In genomic region chr17:79993390-79994221, GRCh38 we compare ENCODE assay signal across 1 cellular context.
TF ChIP-seq lines count a peak whose summit lies in the region.

No MANE protein-coding gene starts in this region.

TF ChIP-seq in HepG2, 621 proteins besides CTCF, POLR2A, EP300 and RAD21 (continued from another document and continues in another):
- TF ChIP-seq SPEN (CRISPR knock-in tag; IDR thresholded peaks at IDR 0.05; ENCODE audit: low read depth): peak; percentile 93
- peak; percentile 97 for TF ChIP-seq SMYD3 (CRISPR knock-in tag; IDR thresholded peaks at IDR 0.05)
- TF ChIP-seq MAFG (CRISPR knock-in tag; IDR thresholded peaks at IDR 0.05): no peak
- TF ChIP-seq, protein P1, sequence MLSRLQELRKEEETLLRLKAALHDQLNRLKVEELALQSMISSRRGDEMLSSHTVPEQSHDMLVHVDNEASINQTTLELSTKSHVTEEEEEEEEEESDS (CRISPR knock-in tag; IDR thresholded peaks at IDR 0.05; ENCODE audit: borderline replicate concordance): peak; percentile 83; the same call in 1 of the 2 replicates
- peak; percentile 96 for TF ChIP-seq RCOR2 (CRISPR knock-in tag; IDR thresholded peaks at IDR 0.05)
- TF ChIP-seq NCOA2 (CRISPR knock-in tag; IDR thresholded peaks at IDR 0.05): peak; percentile 99
- TF ChIP-seq HIVEP1 (CRISPR knock-in tag; IDR thresholded peaks at IDR 0.05): peak; percentile 99
- TF ChIP-seq, protein P2, sequence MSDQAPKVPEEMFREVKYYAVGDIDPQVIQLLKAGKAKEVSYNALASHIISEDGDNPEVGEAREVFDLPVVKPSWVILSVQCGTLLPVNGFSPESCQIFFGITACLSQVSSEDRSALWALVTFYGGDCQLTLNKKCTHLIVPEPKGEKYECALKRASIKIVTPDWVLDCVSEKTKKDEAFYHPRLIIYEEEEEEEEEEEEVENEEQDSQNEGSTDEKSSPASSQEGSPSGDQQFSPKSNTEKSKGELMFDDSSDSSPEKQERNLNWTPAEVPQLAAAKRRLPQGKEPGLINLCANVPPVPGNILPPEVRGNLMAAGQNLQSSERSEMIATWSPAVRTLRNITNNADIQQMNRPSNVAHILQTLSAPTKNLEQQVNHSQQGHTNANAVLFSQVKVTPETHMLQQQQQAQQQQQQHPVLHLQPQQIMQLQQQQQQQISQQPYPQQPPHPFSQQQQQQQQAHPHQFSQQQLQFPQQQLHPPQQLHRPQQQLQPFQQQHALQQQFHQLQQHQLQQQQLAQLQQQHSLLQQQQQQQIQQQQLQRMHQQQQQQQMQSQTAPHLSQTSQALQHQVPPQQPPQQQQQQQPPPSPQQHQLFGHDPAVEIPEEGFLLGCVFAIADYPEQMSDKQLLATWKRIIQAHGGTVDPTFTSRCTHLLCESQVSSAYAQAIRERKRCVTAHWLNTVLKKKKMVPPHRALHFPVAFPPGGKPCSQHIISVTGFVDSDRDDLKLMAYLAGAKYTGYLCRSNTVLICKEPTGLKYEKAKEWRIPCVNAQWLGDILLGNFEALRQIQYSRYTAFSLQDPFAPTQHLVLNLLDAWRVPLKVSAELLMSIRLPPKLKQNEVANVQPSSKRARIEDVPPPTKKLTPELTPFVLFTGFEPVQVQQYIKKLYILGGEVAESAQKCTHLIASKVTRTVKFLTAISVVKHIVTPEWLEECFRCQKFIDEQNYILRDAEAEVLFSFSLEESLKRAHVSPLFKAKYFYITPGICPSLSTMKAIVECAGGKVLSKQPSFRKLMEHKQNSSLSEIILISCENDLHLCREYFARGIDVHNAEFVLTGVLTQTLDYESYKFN (CRISPR knock-in tag; conservative IDR thresholded peaks at IDR 0.05): peak; percentile 97
- TF ChIP-seq SAFB2 (CRISPR knock-in tag; IDR thresholded peaks at IDR 0.05; ENCODE audit: borderline replicate concordance, low read depth): no peak
- peak; percentile 99 for TF ChIP-seq CCDC6 (CRISPR knock-in tag; IDR thresholded peaks at IDR 0.05)
- no peak for TF ChIP-seq ELF4 (CRISPR knock-in tag; IDR thresholded peaks at IDR 0.05; ENCODE audit: borderline replicate concordance)
- peak; percentile 76; the same call in 1 of the 2 replicates for TF ChIP-seq PRMT3 (CRISPR knock-in tag; IDR thresholded peaks at IDR 0.05; ENCODE audit: borderline replicate concordance, low read depth)
- 0 out of 2 replicates have a peak, but pooled peaks have one; percentile 58 for TF ChIP-seq KLF15 (CRISPR knock-in tag; IDR thresholded peaks at IDR 0.05; ENCODE audit: borderline replicate concordance)
- TF ChIP-seq ZNF557 (CRISPR knock-in tag; IDR thresholded peaks at IDR 0.05): peak; percentile 95; the same call in 1 of the 2 replicates
- peak; percentile 85; the same call in 1 of the 2 replicates for TF ChIP-seq HINFP (CRISPR knock-in tag; IDR thresholded peaks at IDR 0.05; ENCODE audit: low read depth)
- peak; percentile 94 for TF ChIP-seq BORCS8-MEF2B (CRISPR knock-in tag; IDR thresholded peaks at IDR 0.05)
- TF ChIP-seq ZNF264 (CRISPR knock-in tag; IDR thresholded peaks at IDR 0.05): peak; percentile 96; the same call in 1 of the 2 replicates
- TF ChIP-seq FOXC1 (CRISPR knock-in tag; IDR thresholded peaks at IDR 0.05; ENCODE audit: borderline replicate concordance): peak; percentile 97
- TF ChIP-seq, protein P3, sequence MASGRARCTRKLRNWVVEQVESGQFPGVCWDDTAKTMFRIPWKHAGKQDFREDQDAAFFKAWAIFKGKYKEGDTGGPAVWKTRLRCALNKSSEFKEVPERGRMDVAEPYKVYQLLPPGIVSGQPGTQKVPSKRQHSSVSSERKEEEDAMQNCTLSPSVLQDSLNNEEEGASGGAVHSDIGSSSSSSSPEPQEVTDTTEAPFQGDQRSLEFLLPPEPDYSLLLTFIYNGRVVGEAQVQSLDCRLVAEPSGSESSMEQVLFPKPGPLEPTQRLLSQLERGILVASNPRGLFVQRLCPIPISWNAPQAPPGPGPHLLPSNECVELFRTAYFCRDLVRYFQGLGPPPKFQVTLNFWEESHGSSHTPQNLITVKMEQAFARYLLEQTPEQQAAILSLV (CRISPR knock-in tag; IDR thresholded peaks at IDR 0.05; ENCODE audit: borderline replicate concordance): peak; percentile 94
- peak; percentile 71; the same call in 1 of the 2 replicates for TF ChIP-seq ZKSCAN5 (CRISPR knock-in tag; IDR thresholded peaks at IDR 0.05)
- TF ChIP-seq ZNF496 (CRISPR knock-in tag; IDR thresholded peaks at IDR 0.05; ENCODE audit: insufficient replicate concordance): no peak
- TF ChIP-seq AGO2 (optimal IDR thresholded peaks at IDR 0.05; ENCODE audit: low read depth, low read length): peak; percentile 60
- TF ChIP-seq MTF2 (CRISPR knock-in tag; IDR thresholded peaks at IDR 0.05; ENCODE audit: borderline replicate concordance): peak; percentile 51
- no peak for TF ChIP-seq THYN1 (CRISPR knock-in tag; IDR thresholded peaks at IDR 0.05; ENCODE audit: borderline replicate concordance, low read depth)
- peak; percentile 94 for TF ChIP-seq NR2C2 (CRISPR knock-in tag; IDR thresholded peaks at IDR 0.05; ENCODE audit: borderline replicate concordance)
- no peak for TF ChIP-seq RFX1 (IDR thresholded peaks at IDR 0.05)
- peak; percentile 71; the same call in 1 of the 2 replicates for TF ChIP-seq ZNF3 (CRISPR knock-in tag; IDR thresholded peaks at IDR 0.05)
- TF ChIP-seq, protein P4, sequence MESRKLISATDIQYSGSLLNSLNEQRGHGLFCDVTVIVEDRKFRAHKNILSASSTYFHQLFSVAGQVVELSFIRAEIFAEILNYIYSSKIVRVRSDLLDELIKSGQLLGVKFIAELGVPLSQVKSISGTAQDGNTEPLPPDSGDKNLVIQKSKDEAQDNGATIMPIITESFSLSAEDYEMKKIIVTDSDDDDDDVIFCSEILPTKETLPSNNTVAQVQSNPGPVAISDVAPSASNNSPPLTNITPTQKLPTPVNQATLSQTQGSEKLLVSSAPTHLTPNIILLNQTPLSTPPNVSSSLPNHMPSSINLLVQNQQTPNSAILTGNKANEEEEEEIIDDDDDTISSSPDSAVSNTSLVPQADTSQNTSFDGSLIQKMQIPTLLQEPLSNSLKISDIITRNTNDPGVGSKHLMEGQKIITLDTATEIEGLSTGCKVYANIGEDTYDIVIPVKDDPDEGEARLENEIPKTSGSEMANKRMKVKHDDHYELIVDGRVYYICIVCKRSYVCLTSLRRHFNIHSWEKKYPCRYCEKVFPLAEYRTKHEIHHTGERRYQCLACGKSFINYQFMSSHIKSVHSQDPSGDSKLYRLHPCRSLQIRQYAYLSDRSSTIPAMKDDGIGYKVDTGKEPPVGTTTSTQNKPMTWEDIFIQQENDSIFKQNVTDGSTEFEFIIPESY (CRISPR knock-in tag; IDR thresholded peaks at IDR 0.05): peak; percentile 67
- TF ChIP-seq, protein P5, sequence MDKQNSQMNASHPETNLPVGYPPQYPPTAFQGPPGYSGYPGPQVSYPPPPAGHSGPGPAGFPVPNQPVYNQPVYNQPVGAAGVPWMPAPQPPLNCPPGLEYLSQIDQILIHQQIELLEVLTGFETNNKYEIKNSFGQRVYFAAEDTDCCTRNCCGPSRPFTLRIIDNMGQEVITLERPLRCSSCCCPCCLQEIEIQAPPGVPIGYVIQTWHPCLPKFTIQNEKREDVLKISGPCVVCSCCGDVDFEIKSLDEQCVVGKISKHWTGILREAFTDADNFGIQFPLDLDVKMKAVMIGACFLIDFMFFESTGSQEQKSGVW (CRISPR knock-in tag; IDR thresholded peaks at IDR 0.05; ENCODE audit: borderline replicate concordance): peak; percentile 93; the same call in 1 of the 2 replicates
- peak; percentile 92; the same call in 1 of the 2 replicates for TF ChIP-seq ZNF253 (CRISPR knock-in tag; IDR thresholded peaks at IDR 0.05; ENCODE audit: borderline replicate concordance)
- TF ChIP-seq, protein P6, sequence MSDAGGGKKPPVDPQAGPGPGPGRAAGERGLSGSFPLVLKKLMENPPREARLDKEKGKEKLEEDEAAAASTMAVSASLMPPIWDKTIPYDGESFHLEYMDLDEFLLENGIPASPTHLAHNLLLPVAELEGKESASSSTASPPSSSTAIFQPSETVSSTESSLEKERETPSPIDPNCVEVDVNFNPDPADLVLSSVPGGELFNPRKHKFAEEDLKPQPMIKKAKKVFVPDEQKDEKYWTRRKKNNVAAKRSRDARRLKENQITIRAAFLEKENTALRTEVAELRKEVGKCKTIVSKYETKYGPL (CRISPR knock-in tag; IDR thresholded peaks at IDR 0.05): peak; percentile 21; the same call in 1 of the 2 replicates
- TF ChIP-seq CENPX (CRISPR knock-in tag; IDR thresholded peaks at IDR 0.05): no peak
- peak; percentile 88; the same call in 1 of the 2 replicates for TF ChIP-seq BRD4 (CRISPR knock-in tag; IDR thresholded peaks at IDR 0.05)
- TF ChIP-seq DNMT1 (CRISPR knock-in tag; IDR thresholded peaks at IDR 0.05): no peak
- TF ChIP-seq LCORL (IDR thresholded peaks at IDR 0.05): no peak
- peak; percentile 99 for TF ChIP-seq LCORL (CRISPR knock-in tag; IDR thresholded peaks at IDR 0.05)
- no peak for TF ChIP-seq ZNF850 (CRISPR knock-in tag; conservative IDR thresholded peaks at IDR 0.05)
- TF ChIP-seq MZF1 (CRISPR knock-in tag; IDR thresholded peaks at IDR 0.05; ENCODE audit: borderline replicate concordance): peak; percentile 89; the same call in 1 of the 2 replicates
- TF ChIP-seq ZNF276 (CRISPR knock-in tag; IDR thresholded peaks at IDR 0.05; ENCODE audit: low read depth): no peak; the same call in none of the 2 replicates
- TF ChIP-seq, protein P7, sequence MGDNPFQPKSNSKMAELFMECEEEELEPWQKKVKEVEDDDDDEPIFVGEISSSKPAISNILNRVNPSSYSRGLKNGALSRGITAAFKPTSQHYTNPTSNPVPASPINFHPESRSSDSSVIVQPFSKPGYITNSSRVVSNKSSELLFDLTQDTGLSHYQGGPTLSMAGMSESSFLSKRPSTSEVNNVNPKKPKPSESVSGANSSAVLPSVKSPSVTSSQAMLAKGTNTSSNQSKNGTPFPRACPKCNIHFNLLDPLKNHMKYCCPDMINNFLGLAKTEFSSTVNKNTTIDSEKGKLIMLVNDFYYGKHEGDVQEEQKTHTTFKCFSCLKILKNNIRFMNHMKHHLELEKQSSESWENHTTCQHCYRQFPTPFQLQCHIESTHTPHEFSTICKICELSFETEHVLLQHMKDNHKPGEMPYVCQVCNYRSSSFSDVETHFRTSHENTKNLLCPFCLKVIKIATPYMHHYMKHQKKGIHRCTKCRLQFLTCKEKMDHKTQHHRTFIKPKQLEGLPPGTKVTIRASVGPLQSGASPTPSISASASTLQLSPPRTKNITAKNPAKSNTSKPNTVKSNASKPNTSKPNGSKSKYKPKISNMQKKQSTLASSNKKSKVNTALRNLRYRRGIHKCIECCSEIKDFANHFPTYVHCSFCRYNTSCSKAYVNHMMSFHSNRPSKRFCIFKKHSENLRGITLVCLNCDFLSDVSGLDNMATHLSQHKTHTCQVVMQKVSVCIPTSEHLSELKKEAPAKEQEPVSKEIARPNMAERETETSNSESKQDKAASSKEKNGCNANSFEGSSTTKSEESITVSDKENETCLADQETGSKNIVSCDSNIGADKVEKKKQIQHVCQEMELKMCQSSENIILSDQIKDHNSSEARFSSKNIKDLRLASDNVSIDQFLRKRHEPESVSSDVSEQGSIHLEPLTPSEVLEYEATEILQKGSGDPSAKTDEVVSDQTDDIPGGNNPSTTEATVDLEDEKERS (CRISPR knock-in tag; IDR thresholded peaks at IDR 0.05): peak; percentile 96
- TF ChIP-seq, protein P8, sequence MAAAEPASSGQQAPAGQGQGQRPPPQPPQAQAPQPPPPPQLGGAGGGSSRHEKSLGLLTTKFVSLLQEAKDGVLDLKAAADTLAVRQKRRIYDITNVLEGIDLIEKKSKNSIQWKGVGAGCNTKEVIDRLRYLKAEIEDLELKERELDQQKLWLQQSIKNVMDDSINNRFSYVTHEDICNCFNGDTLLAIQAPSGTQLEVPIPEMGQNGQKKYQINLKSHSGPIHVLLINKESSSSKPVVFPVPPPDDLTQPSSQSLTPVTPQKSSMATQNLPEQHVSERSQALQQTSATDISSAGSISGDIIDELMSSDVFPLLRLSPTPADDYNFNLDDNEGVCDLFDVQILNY (CRISPR knock-in tag; conservative IDR thresholded peaks at IDR 0.05): no peak
- peak; percentile 89 for TF ChIP-seq ZNF800 (CRISPR knock-in tag; IDR thresholded peaks at IDR 0.05)
- no peak for TF ChIP-seq ZNF83 (CRISPR knock-in tag; IDR thresholded peaks at IDR 0.05; ENCODE audit: borderline replicate concordance)
- peak; percentile 98 for TF ChIP-seq MXD4 (CRISPR knock-in tag; IDR thresholded peaks at IDR 0.05)
